ENCODE assay signal across 24 cellular contexts in genomic region chr1:99675994-99676393, GRCh38. TPM values are rescaled to one million over a fixed set of nuclear protein-coding genes. Genes with fewer than 3 reads are reported as not detected.
"Had no signal": no experiment of that assay in that cellular context is flagged by ENCODE, and none has a peak within 500 bp of the region (broad histone marks: within the 10 kb centered on the region; RNA-seq: fewer than 3 reads in every experiment).

No MANE protein-coding gene starts in this region.

- H3K36me3 ChIP-seq: neutrophil had no signal

- DNase-seq: activated CD4-positive, alpha-beta T cell treated with anti-CD3 and anti-CD28 coated beads for 48 hours; activated CD4-positive, CD25-positive, alpha-beta regulatory T cell; activated CD8-positive, alpha-beta T cell treated with anti-CD3 and anti-CD28 coated beads for 36 hours; activated naive CD4-positive, alpha-beta T cell treated with Interleukin-2 at 50 U/mL for 16 hours; activated naive CD8-positive, alpha-beta T cell treated with anti-CD3 and anti-CD28 coated beads, Interleukin-2, amount 10 ng/mL, durations not matched to agents 7 days and 5 days; activated T-cell treated with anti-CD3 and anti-CD28 coated beads, Interleukin-2, amount 50 U/mL, for 24 hours; amygdala; caudate nucleus; endodermal cell; foreskin fibroblast; glutamatergic neuron; kidney; lower lobe of right lung; natural killer cell; stimulated activated CD4-positive, alpha-beta T cell treated with anti-CD3 and anti-CD28 coated beads, Interleukin-15, amount 100 ng/mL, for 24 hours; stimulated activated CD4-positive, alpha-beta T cell treated with anti-CD3 and anti-CD28 coated beads, Interleukin-2, amount 100 ng/mL, for 48 hours; stimulated activated naive CD8-positive, alpha-beta T cell treated with anti-CD3 and anti-CD28 coated beads, Interleukin-15, amount 100 ng/mL, for 72 hours; T1000 had no signal

- H3K9ac ChIP-seq: parathyroid adenoma had no signal

- H3K9me3 ChIP-seq: lower lobe of right lung, neutrophil had no signal

- H3K27me3 ChIP-seq: neutrophil had no signal

- H3K4me3 ChIP-seq: lower lobe of right lung, skin epidermis had no signal

- H3K27ac ChIP-seq: epithelial cell of prostate, lower lobe of right lung, neutrophil, parathyroid adenoma had no signal

- ATAC-seq: activated CD8-positive, alpha-beta T cell treated with anti-CD3 and anti-CD28 coated beads for 36 hours; lower lobe of right lung; natural killer cell; stimulated activated naive CD8-positive, alpha-beta T cell treated with anti-CD3 and anti-CD28 coated beads, Interleukin-15, amount 100 ng/mL, for 72 hours had no signal

RNA-seq across cellular contexts. Expression of gene PALMD, which starts 30.1 kb away (rescaled TPM):
- total RNA-seq: activated CD8-positive, alpha-beta T cell treated with anti-CD3 and anti-CD28 coated beads for 36 hours; activated naive CD8-positive, alpha-beta T cell treated with anti-CD3 and anti-CD28 coated beads, Interleukin-2, amount 10 ng/mL, durations not matched to agents 7 days and 5 days; activated T-helper 2 cell treated with anti-CD3 and anti-CD28 coated beads, Interferon-gamma antibody, Interleukin-2, Interleukin-4, amounts not matched to agents 10 μg/mL and 5 μg/mL and 100 μg/mL, durations not matched to agents 14 hours and 24 hours and 36 hours; natural killer cell; T-helper 1 cell treated with Interleukin-12 subunit alpha and Interleukin-12 subunit beta and Interleukin-4 antibody, amounts not matched to agents 30 ng/mL and 1 ng/mL, for 36 hours had no signal
